8 cellular contexts compared by ENCODE assay signal in genomic region chr10:76632158-76633051, GRCh38.
DNase-seq lines count a peak whose midpoint lies in the region; ATAC-seq and TF ChIP-seq lines count a peak whose summit lies in the region.

No MANE protein-coding gene starts in this region.

- no peak for ATAC-seq in activated naive CD8-positive, alpha-beta T cell treated with anti-CD3 and anti-CD28 coated beads, Interleukin-2, amount 50 U/mL, for 24 hours
- no peak for ATAC-seq in HG02973 (IDR thresholded peaks at IDR 0.05; ENCODE audit: unreplicated experiment)

- in situ Hi-C loops in GM13977 (cut with MboI; ENCODE audit: low pct_unique_long_range_greater_than_20kb, low sequenced_read_pairs, unreplicated experiment), result no loop called here

- DNase-seq in GM13977 (ENCODE audit: low spot score) (no peak), NCI-H2029 treated with DMSO at 0.1 percent for 48 hours (lab: John Stamatoyannopoulos, UW) (peak; percentile 43), choroid plexus epithelial cell (ENCODE audit: low read depth) (peak; percentile 9), myocyte (ENCODE audit: low read depth) (peak; percentile 70), NCI-H187 (lab: John Stamatoyannopoulos, UW) (no peak)
- DNase-seq in activated naive CD8-positive, alpha-beta T cell treated with anti-CD3 and anti-CD28 coated beads, Interleukin-2, amount 50 U/mL, for 24 hours, result no peak
- DNase-seq in activated CD4-positive, CD25-positive, alpha-beta regulatory T cell (lab: John Stamatoyannopoulos, UW), result no peak

- H3K27ac Mint-ChIP-seq in activated naive CD8-positive, alpha-beta T cell treated with anti-CD3 and anti-CD28 coated beads, Interleukin-2, amount 50 U/mL, for 24 hours, result no peak overlapping the region

- TF ChIP-seq CTCF in GM13977 (IDR thresholded peaks at IDR 0.05; ENCODE audit: extremely low read depth, insufficient read depth, missing control alignments), result peak; percentile 23
- TF ChIP-seq CTCF in choroid plexus epithelial cell (conservative IDR thresholded peaks at IDR 0.05; ENCODE audit: low read depth, low read length), result peak; percentile 47

- H3K4me1 Mint-ChIP-seq in activated naive CD8-positive, alpha-beta T cell treated with anti-CD3 and anti-CD28 coated beads, Interleukin-2, amount 50 U/mL, for 24 hours, result no peaks in the 10 kb centered on the region

- no peaks in the 10 kb centered on the region for H3K9me3 Mint-ChIP-seq in activated naive CD8-positive, alpha-beta T cell treated with anti-CD3 and anti-CD28 coated beads, Interleukin-2, amount 50 U/mL, for 24 hours

- H3K27me3 Mint-ChIP-seq in activated naive CD8-positive, alpha-beta T cell treated with anti-CD3 and anti-CD28 coated beads, Interleukin-2, amount 50 U/mL, for 24 hours, result peaks cover 3% of the 10 kb centered on the region

- H3K36me3 Mint-ChIP-seq in activated naive CD8-positive, alpha-beta T cell treated with anti-CD3 and anti-CD28 coated beads, Interleukin-2, amount 50 U/mL, for 24 hours (ENCODE audit: low read depth), result no peaks in the 10 kb centered on the region

- no peak overlapping the region for H3K4me3 Mint-ChIP-seq in activated naive CD8-positive, alpha-beta T cell treated with anti-CD3 and anti-CD28 coated beads, Interleukin-2, amount 50 U/mL, for 24 hours

- H3K4me3 ChIP-seq in choroid plexus epithelial cell (ENCODE audit: low read depth, low read length), result no peak overlapping the region

Comparison
In these comparisons a context has a peak if more than half of its experiments do, and no peak if none do; other contexts are left out.
1. DNase-seq: peak in NCI-H2029 treated with DMSO at 0.1 percent for 48 hours (single experiment), choroid plexus epithelial cell (single experiment) and myocyte (single experiment); none in GM13977 (single experiment), activated naive CD8-positive, alpha-beta T cell treated with anti-CD3 and anti-CD28 coated beads, Interleukin-2, amount 50 U/mL, for 24 hours (single experiment), activated CD4-positive, CD25-positive, alpha-beta regulatory T cell (0 of 4) and NCI-H187 (0 of 2).